ENCODE assay signal across 1 cellular context in the genomic region with DNA sequence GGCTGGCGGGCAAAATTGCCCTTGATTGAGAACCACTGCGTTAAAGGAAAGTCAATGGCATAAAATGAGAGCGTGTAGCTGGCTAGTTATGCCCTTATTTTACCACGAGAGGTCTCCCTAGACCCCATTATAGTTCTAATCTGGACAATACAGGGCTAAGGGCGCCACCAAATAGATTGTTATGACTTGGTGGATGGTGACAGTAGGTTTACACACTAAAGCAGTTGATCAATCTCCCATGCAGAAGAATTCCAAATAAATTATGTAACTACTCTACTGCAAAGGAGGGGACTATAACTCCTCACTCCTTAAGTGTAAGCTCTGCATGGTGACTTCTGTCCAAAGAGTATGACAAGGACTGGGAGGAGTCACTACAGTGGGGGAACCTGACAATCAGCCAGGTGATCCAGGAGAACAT.
TF ChIP-seq lines count a peak whose summit lies in the region.

No MANE protein-coding gene starts in this region.

TF ChIP-seq in WTC11, 78 proteins besides CTCF, POLR2A, EP300 and RAD21 (continued from another document):
- TF ChIP-seq ARID4B (CRISPR knock-in tag; IDR thresholded peaks at IDR 0.05; ENCODE audit: borderline replicate concordance) (no peak), NFATC4 (CRISPR knock-in tag; IDR thresholded peaks at IDR 0.05) (no peak)
- TF ChIP-seq, protein P1, sequence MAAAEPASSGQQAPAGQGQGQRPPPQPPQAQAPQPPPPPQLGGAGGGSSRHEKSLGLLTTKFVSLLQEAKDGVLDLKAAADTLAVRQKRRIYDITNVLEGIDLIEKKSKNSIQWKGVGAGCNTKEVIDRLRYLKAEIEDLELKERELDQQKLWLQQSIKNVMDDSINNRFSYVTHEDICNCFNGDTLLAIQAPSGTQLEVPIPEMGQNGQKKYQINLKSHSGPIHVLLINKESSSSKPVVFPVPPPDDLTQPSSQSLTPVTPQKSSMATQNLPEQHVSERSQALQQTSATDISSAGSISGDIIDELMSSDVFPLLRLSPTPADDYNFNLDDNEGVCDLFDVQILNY (CRISPR knock-in tag; IDR thresholded peaks at IDR 0.05): no peak
